ENCODE assay signal across 1 cellular context in genomic region chr1:173824315-173825081, GRCh38.
TF ChIP-seq lines count a peak whose summit lies in the region.

TSS of gene CENPL (minus strand) at chr1:173824883. CDS start at chr1:173811299, 13,584 bp downstream.
TSS of gene DARS2 (plus strand) at chr1:173824673. CDS start at chr1:173825230, 557 bp downstream.

TF ChIP-seq in WTC11, 78 proteins besides CTCF, POLR2A, EP300 and RAD21 (continued from another document):
- 0 out of 2 replicates have a peak, but pooled peaks have one; percentile 52 for TF ChIP-seq ZBTB43 (CRISPR knock-in tag; IDR thresholded peaks at IDR 0.05)
- TF ChIP-seq FOXK1 (CRISPR knock-in tag; IDR thresholded peaks at IDR 0.05) = peak; percentile 71; the same call in 1 of the 2 replicates
- peak; percentile 40; the same call in 1 of the 2 replicates for TF ChIP-seq ARID4B (CRISPR knock-in tag; IDR thresholded peaks at IDR 0.05; ENCODE audit: borderline replicate concordance)
- no peak for TF ChIP-seq ZNF423 (CRISPR knock-in tag; IDR thresholded peaks at IDR 0.05)
- no peak for TF ChIP-seq AR (CRISPR knock-in tag; IDR thresholded peaks at IDR 0.05)
- TF ChIP-seq NFYB (CRISPR knock-in tag; conservative IDR thresholded peaks at IDR 0.05; ENCODE audit: low read depth) = peak; percentile 42; the same call in 1 of the 2 replicates
- TF ChIP-seq SOX15 (CRISPR knock-in tag; IDR thresholded peaks at IDR 0.05) = no peak
